In the genomic region with DNA sequence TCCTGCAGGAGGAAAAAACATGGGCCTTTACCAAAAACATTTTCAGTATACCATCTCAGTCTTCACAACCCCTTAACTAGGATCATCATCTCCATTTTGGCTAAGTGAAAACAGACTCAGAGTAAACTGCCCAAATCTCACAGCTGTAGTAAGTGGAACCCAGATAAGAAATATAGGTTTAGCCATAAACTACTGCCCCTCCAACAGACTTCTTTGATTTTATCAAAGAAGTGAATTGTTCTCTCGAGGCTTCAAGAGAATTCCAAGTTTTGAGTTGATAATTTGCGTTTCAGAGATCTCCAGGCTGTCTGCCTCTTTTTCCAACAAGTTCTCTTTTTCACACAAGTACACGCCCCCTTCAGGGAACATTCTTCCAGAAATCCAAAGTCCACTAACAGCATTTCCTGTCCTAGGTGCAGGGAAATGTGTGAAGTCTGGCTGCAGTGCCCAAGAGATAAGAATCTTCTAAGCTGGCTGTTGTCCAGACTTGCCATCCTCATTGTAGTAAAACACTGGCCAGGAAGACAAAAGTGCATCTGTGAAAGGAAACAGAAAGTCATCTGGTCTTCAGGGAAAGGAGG, we compare ENCODE assay signal across 1 cellular context.
TF ChIP-seq lines count a peak whose summit lies in the region.

No MANE protein-coding gene starts in this region.

TF ChIP-seq in K562, 482 proteins besides CTCF, POLR2A, EP300 and RAD21 (continues in another document):
- TF ChIP-seq E2F3 (CRISPR knock-in tag; IDR thresholded peaks at IDR 0.05), result no peak
- TF ChIP-seq FOS (IDR thresholded peaks at IDR 0.05; ENCODE audit: extremely low read depth, insufficient read length), result no peak
- peak; percentile 71 for TF ChIP-seq NFIC (IDR thresholded peaks at IDR 0.05)
- no peak for TF ChIP-seq ZNF347 (CRISPR knock-in tag; IDR thresholded peaks at IDR 0.05; ENCODE audit: low read depth)
- no peak for TF ChIP-seq HDAC1 (IDR thresholded peaks at IDR 0.05)
- TF ChIP-seq ZNF282 (CRISPR knock-in tag; IDR thresholded peaks at IDR 0.05), result no peak
- TF ChIP-seq WHSC1 (IDR thresholded peaks at IDR 0.05; ENCODE audit: low read length), result no peak
- TF ChIP-seq DIDO1 (tag; IDR thresholded peaks at IDR 0.05; ENCODE audit: low read depth), result no peak
- no peak for TF ChIP-seq ARID1B (IDR thresholded peaks at IDR 0.05)
- no peak for TF ChIP-seq SRSF9 (IDR thresholded peaks at IDR 0.05; ENCODE audit: borderline replicate concordance, low read depth, low read length)
- no peak for TF ChIP-seq SLC30A9 (CRISPR knock-in tag; IDR thresholded peaks at IDR 0.05)
- TF ChIP-seq, protein P1, sequence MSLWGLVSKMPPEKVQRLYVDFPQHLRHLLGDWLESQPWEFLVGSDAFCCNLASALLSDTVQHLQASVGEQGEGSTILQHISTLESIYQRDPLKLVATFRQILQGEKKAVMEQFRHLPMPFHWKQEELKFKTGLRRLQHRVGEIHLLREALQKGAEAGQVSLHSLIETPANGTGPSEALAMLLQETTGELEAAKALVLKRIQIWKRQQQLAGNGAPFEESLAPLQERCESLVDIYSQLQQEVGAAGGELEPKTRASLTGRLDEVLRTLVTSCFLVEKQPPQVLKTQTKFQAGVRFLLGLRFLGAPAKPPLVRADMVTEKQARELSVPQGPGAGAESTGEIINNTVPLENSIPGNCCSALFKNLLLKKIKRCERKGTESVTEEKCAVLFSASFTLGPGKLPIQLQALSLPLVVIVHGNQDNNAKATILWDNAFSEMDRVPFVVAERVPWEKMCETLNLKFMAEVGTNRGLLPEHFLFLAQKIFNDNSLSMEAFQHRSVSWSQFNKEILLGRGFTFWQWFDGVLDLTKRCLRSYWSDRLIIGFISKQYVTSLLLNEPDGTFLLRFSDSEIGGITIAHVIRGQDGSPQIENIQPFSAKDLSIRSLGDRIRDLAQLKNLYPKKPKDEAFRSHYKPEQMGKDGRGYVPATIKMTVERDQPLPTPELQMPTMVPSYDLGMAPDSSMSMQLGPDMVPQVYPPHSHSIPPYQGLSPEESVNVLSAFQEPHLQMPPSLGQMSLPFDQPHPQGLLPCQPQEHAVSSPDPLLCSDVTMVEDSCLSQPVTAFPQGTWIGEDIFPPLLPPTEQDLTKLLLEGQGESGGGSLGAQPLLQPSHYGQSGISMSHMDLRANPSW (CRISPR knock-in tag; IDR thresholded peaks at IDR 0.05), result no peak
- TF ChIP-seq, protein P2, sequence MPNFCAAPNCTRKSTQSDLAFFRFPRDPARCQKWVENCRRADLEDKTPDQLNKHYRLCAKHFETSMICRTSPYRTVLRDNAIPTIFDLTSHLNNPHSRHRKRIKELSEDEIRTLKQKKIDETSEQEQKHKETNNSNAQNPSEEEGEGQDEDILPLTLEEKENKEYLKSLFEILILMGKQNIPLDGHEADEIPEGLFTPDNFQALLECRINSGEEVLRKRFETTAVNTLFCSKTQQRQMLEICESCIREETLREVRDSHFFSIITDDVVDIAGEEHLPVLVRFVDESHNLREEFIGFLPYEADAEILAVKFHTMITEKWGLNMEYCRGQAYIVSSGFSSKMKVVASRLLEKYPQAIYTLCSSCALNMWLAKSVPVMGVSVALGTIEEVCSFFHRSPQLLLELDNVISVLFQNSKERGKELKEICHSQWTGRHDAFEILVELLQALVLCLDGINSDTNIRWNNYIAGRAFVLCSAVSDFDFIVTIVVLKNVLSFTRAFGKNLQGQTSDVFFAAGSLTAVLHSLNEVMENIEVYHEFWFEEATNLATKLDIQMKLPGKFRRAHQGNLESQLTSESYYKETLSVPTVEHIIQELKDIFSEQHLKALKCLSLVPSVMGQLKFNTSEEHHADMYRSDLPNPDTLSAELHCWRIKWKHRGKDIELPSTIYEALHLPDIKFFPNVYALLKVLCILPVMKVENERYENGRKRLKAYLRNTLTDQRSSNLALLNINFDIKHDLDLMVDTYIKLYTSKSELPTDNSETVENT (CRISPR knock-in tag; IDR thresholded peaks at IDR 0.05), result no peak
- TF ChIP-seq U2AF1 (optimal IDR thresholded peaks at IDR 0.05; ENCODE audit: low read depth, low read length), result no peak
- no peak for TF ChIP-seq STAT5B (CRISPR knock-in tag; IDR thresholded peaks at IDR 0.05)
- peak; percentile 53 for TF ChIP-seq SOX6 (IDR thresholded peaks at IDR 0.05)
- TF ChIP-seq ETV5 (CRISPR knock-in tag; IDR thresholded peaks at IDR 0.05; ENCODE audit: low read depth), result no peak
- no peak for TF ChIP-seq KLF13 (tag; IDR thresholded peaks at IDR 0.05; ENCODE audit: borderline replicate concordance, low read depth)
- TF ChIP-seq, protein P3, sequence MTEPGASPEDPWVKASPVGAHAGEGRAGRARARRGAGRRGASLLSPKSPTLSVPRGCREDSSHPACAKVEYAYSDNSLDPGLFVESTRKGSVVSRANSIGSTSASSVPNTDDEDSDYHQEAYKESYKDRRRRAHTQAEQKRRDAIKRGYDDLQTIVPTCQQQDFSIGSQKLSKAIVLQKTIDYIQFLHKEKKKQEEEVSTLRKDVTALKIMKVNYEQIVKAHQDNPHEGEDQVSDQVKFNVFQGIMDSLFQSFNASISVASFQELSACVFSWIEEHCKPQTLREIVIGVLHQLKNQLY (CRISPR knock-in tag; conservative IDR thresholded peaks at IDR 0.05), result no peak
- no peak for TF ChIP-seq RFX1 (IDR thresholded peaks at IDR 0.05)
- no peak for TF ChIP-seq PTBP1 (IDR thresholded peaks at IDR 0.05; ENCODE audit: low read depth, low read length)
- TF ChIP-seq, protein P4, sequence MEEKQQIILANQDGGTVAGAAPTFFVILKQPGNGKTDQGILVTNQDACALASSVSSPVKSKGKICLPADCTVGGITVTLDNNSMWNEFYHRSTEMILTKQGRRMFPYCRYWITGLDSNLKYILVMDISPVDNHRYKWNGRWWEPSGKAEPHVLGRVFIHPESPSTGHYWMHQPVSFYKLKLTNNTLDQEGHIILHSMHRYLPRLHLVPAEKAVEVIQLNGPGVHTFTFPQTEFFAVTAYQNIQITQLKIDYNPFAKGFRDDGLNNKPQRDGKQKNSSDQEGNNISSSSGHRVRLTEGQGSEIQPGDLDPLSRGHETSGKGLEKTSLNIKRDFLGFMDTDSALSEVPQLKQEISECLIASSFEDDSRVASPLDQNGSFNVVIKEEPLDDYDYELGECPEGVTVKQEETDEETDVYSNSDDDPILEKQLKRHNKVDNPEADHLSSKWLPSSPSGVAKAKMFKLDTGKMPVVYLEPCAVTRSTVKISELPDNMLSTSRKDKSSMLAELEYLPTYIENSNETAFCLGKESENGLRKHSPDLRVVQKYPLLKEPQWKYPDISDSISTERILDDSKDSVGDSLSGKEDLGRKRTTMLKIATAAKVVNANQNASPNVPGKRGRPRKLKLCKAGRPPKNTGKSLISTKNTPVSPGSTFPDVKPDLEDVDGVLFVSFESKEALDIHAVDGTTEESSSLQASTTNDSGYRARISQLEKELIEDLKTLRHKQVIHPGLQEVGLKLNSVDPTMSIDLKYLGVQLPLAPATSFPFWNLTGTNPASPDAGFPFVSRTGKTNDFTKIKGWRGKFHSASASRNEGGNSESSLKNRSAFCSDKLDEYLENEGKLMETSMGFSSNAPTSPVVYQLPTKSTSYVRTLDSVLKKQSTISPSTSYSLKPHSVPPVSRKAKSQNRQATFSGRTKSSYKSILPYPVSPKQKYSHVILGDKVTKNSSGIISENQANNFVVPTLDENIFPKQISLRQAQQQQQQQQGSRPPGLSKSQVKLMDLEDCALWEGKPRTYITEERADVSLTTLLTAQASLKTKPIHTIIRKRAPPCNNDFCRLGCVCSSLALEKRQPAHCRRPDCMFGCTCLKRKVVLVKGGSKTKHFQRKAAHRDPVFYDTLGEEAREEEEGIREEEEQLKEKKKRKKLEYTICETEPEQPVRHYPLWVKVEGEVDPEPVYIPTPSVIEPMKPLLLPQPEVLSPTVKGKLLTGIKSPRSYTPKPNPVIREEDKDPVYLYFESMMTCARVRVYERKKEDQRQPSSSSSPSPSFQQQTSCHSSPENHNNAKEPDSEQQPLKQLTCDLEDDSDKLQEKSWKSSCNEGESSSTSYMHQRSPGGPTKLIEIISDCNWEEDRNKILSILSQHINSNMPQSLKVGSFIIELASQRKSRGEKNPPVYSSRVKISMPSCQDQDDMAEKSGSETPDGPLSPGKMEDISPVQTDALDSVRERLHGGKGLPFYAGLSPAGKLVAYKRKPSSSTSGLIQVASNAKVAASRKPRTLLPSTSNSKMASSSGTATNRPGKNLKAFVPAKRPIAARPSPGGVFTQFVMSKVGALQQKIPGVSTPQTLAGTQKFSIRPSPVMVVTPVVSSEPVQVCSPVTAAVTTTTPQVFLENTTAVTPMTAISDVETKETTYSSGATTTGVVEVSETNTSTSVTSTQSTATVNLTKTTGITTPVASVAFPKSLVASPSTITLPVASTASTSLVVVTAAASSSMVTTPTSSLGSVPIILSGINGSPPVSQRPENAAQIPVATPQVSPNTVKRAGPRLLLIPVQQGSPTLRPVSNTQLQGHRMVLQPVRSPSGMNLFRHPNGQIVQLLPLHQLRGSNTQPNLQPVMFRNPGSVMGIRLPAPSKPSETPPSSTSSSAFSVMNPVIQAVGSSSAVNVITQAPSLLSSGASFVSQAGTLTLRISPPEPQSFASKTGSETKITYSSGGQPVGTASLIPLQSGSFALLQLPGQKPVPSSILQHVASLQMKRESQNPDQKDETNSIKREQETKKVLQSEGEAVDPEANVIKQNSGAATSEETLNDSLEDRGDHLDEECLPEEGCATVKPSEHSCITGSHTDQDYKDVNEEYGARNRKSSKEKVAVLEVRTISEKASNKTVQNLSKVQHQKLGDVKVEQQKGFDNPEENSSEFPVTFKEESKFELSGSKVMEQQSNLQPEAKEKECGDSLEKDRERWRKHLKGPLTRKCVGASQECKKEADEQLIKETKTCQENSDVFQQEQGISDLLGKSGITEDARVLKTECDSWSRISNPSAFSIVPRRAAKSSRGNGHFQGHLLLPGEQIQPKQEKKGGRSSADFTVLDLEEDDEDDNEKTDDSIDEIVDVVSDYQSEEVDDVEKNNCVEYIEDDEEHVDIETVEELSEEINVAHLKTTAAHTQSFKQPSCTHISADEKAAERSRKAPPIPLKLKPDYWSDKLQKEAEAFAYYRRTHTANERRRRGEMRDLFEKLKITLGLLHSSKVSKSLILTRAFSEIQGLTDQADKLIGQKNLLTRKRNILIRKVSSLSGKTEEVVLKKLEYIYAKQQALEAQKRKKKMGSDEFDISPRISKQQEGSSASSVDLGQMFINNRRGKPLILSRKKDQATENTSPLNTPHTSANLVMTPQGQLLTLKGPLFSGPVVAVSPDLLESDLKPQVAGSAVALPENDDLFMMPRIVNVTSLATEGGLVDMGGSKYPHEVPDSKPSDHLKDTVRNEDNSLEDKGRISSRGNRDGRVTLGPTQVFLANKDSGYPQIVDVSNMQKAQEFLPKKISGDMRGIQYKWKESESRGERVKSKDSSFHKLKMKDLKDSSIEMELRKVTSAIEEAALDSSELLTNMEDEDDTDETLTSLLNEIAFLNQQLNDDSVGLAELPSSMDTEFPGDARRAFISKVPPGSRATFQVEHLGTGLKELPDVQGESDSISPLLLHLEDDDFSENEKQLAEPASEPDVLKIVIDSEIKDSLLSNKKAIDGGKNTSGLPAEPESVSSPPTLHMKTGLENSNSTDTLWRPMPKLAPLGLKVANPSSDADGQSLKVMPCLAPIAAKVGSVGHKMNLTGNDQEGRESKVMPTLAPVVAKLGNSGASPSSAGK (IDR thresholded peaks at IDR 0.05), result no peak
- no peak for TF ChIP-seq DDX20 (tag; IDR thresholded peaks at IDR 0.05; ENCODE audit: low read depth)
- TF ChIP-seq ZNF324 (CRISPR knock-in tag; IDR thresholded peaks at IDR 0.05), result no peak
- 0 out of 2 replicates have a peak, but pooled peaks have one; percentile 35 for TF ChIP-seq MTA1 (IDR thresholded peaks at IDR 0.05; ENCODE audit: borderline replicate concordance)
- no peak for TF ChIP-seq PCBP1 (IDR thresholded peaks at IDR 0.05; ENCODE audit: low read depth, low read length, poor library complexity, severe bottlenecking)
- TF ChIP-seq NFATC3 (IDR thresholded peaks at IDR 0.05), result no peak
- no peak for TF ChIP-seq PML (IDR thresholded peaks at IDR 0.05; ENCODE audit: low read length)
- no peak for TF ChIP-seq YY1 (IDR thresholded peaks at IDR 0.05; ENCODE audit: borderline replicate concordance in 1 of 3, control insufficient read depth in 1 of 3, extremely low read depth in 1 of 3, insufficient read depth in 3 of 3, insufficient read length in 1 of 3, insufficient replicate concordance in 2 of 3, low read depth in 1 of 3, low read length in 2 of 3)
- TF ChIP-seq KDM5B (IDR thresholded peaks at IDR 0.05; ENCODE audit: insufficient replicate concordance, low read depth, low read length), result no peak
- TF ChIP-seq, protein P5, sequence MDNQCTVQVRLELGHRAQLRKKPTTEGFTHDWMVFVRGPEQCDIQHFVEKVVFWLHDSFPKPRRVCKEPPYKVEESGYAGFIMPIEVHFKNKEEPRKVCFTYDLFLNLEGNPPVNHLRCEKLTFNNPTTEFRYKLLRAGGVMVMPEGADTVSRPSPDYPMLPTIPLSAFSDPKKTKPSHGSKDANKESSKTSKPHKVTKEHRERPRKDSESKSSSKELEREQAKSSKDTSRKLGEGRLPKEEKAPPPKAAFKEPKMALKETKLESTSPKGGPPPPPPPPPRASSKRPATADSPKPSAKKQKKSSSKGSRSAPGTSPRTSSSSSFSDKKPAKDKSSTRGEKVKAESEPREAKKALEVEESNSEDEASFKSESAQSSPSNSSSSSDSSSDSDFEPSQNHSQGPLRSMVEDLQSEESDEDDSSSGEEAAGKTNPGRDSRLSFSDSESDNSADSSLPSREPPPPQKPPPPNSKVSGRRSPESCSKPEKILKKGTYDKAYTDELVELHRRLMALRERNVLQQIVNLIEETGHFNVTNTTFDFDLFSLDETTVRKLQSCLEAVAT (IDR thresholded peaks at IDR 0.05), result no peak
- TF ChIP-seq TAL1 (IDR thresholded peaks at IDR 0.05), result no peak
- TF ChIP-seq, protein P6, sequence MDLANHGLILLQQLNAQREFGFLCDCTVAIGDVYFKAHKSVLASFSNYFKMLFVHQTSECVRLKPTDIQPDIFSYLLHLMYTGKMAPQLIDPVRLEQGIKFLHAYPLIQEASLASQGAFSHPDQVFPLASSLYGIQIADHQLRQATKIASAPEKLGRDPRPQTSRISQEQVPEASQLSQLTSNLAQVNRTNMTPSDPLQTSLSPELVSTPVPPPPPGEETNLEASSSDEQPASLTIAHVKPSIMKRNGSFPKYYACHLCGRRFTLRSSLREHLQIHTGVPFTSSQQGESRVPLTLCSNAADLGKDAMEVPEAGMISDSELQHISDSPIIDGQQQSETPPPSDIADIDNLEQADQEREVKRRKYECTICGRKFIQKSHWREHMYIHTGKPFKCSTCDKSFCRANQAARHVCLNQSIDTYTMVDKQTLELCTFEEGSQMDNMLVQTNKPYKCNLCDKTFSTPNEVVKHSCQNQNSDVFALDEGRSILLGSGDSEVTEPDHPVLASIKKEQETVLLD (IDR thresholded peaks at IDR 0.05), result no peak
- no peak for TF ChIP-seq BRCA1 (IDR thresholded peaks at IDR 0.05)
- no peak for TF ChIP-seq BRCA1 (CRISPR knock-in tag; IDR thresholded peaks at IDR 0.05)
- TF ChIP-seq, protein P7, sequence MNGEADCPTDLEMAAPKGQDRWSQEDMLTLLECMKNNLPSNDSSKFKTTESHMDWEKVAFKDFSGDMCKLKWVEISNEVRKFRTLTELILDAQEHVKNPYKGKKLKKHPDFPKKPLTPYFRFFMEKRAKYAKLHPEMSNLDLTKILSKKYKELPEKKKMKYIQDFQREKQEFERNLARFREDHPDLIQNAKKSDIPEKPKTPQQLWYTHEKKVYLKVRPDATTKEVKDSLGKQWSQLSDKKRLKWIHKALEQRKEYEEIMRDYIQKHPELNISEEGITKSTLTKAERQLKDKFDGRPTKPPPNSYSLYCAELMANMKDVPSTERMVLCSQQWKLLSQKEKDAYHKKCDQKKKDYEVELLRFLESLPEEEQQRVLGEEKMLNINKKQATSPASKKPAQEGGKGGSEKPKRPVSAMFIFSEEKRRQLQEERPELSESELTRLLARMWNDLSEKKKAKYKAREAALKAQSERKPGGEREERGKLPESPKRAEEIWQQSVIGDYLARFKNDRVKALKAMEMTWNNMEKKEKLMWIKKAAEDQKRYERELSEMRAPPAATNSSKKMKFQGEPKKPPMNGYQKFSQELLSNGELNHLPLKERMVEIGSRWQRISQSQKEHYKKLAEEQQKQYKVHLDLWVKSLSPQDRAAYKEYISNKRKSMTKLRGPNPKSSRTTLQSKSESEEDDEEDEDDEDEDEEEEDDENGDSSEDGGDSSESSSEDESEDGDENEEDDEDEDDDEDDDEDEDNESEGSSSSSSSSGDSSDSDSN (IDR thresholded peaks at IDR 0.05; ENCODE audit: borderline replicate concordance in 1 of 2, low read depth in 2 of 2, low read length in 2 of 2), result 0 out of 4 replicates have a peak, but pooled peaks of 1 of the 2 experiments have one; percentile 12
